In the genomic region with DNA sequence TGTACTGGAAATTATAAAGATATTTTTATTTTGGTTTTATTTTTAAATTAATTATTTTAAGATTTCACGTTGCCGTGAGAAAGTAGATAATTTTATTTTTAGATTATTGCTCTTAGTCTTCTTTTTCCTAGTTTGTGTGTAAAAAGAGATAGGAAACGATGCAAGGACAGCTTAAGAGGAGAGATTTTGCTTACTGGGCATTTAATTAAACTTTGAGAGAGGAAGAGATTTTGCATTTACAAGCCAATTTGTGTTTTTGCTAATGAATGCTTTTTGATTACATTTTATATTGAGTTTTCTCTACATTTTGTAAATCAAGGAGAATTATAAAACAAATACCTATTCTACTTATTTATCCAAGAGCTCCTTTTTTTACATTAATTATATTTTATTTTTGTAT, we compare ENCODE assay signal across 24 cellular contexts.
DNase-seq lines count a peak whose midpoint lies in the region; ATAC-seq and TF ChIP-seq lines count a peak whose summit lies in the region.
"Had no signal": no experiment of that assay in that cellular context is flagged by ENCODE, and none has a peak within 500 bp of the region (broad histone marks: within the 10 kb centered on the region; RNA-seq: fewer than 3 reads in every experiment).

No MANE protein-coding gene starts in this region.

- CTCF ChIA-PET in MCF 10A (lab: Yijun Ruan, JAX) (interaction anchor here (0.6 to 1.5 kb wide), 5 partner anchors 15 to 99 kb away, joined by 3 to 6 read pairs (median 3); no protein-coding TSS in a partner anchor), mammary epithelial cell (lab: Charles Lee; ENCODE audit: low non-redundant PET) (no interaction called here)

- no peak overlapping the region for H3K9ac ChIP-seq in mammary epithelial cell (ENCODE audit: insufficient read depth, low read length)
- H3K9ac ChIP-seq: BLaER1 treated with 17β-estradiol and CSF1 and Interleukin-3, amounts not matched to agents 10 nM and 100 nM had no signal

- BruUV-seq in MCF 10A (replicated peaks; lab: Mats Ljungman, UMichigan) (no TSS peak), mammary epithelial cell (replicated peaks; lab: Mats Ljungman, UMichigan) (no TSS peak)

- no peaks in the 10 kb centered on the region for H4K20me1 ChIP-seq in mammary epithelial cell (ENCODE audit: insufficient read depth, low read length)
- H4K20me1 ChIP-seq: BLaER1 treated with 17β-estradiol and CSF1 and Interleukin-3, amounts not matched to agents 10 nM and 100 nM had no signal

- peaks cover 5% of the 10 kb centered on the region for H3K36me3 Mint-ChIP-seq in MCF 10A (ENCODE audit: insufficient read depth, unreplicated experiment)
- H3K36me3 Mint-ChIP-seq: CD14-positive monocyte had no signal

- no peaks in the 10 kb centered on the region for H3K9me3 Mint-ChIP-seq in MCF 10A (ENCODE audit: unreplicated experiment)
- H3K9me3 Mint-ChIP-seq: CD14-positive monocyte; CD4-positive, alpha-beta T cell; CD8-positive, alpha-beta memory T cell had no signal

- no peak overlapping the region for H3K4me3 Mint-ChIP-seq in MCF 10A (ENCODE audit: unreplicated experiment)
- H3K4me3 Mint-ChIP-seq: CD14-positive monocyte; CD4-positive, alpha-beta T cell; CD8-positive, alpha-beta memory T cell had no signal

- in situ Hi-C loops in mammary epithelial cell (cut with MboI; ENCODE audit: low sequenced_read_pairs in 2 of 2): no loop called here

- H2AFZ ChIP-seq in mammary epithelial cell (ENCODE audit: low read depth, low read length): no peak overlapping the region

- POLR2A ChIA-PET in MCF 10A (lab: Yijun Ruan, JAX): interaction anchor here (0.7 kb wide), 1 partner anchor 17 kb away, joined by 4 read pairs; no protein-coding TSS in a partner anchor

- H3K27me3 ChIP-seq in mammary epithelial cell (ENCODE audit: insufficient read depth, low read length) (no peaks in the 10 kb centered on the region), RWPE2 (ENCODE audit: insufficient read depth, poor library complexity, severe bottlenecking) (no peaks in the 10 kb centered on the region), thyroid gland (no peaks in the 10 kb centered on the region), heart right ventricle (no peaks in the 10 kb centered on the region)
- H3K27me3 ChIP-seq: BE2C; BLaER1 treated with 17β-estradiol and CSF1 and Interleukin-3, amounts not matched to agents 10 nM and 100 nM had no signal

- no peak for TF ChIP-seq POLR2A in thyroid gland (IDR thresholded peaks at IDR 0.05)

- no peak overlapping the region for H3K4me2 ChIP-seq in mammary epithelial cell (ENCODE audit: insufficient read depth, low read depth, low read length)
- H3K4me2 ChIP-seq: BLaER1 treated with 17β-estradiol and CSF1 and Interleukin-3, amounts not matched to agents 10 nM and 100 nM had no signal

- H3K4me1 Mint-ChIP-seq in MCF 10A (ENCODE audit: insufficient read depth, unreplicated experiment): peaks cover 30% of the 10 kb centered on the region

- H3K9me3 ChIP-seq in mammary epithelial cell (replicated peaks; ENCODE audit: insufficient read depth, low read length) (no peaks in the 10 kb centered on the region), RWPE2 (ENCODE audit: severe bottlenecking) (no peaks in the 10 kb centered on the region), thyroid gland (no peaks in the 10 kb centered on the region), heart right ventricle (no peaks in the 10 kb centered on the region)
- H3K9me3 ChIP-seq: BE2C; BLaER1 treated with 17β-estradiol and CSF1 and Interleukin-3, amounts not matched to agents 10 nM and 100 nM had no signal

- peaks cover 70% of the 10 kb centered on the region for H3K79me2 ChIP-seq in mammary epithelial cell (ENCODE audit: insufficient read depth, low read length)

- intact Hi-C loops in MCF 10A (cut with micrococcal nuclease): no loop called here
- intact Hi-C loops in mammary epithelial cell (cut with micrococcal nuclease): loop anchor here (5.0 kb wide), 1 partner anchor 102 kb away; no protein-coding TSS in a partner anchor
- intact Hi-C loops in thyroid gland (cut with DNase I): no loop called here
- intact Hi-C loops in heart right ventricle (cut with DNase I): no loop called here

- H3K4me3 ChIP-seq in mammary epithelial cell (replicated peaks in 1 of 3; ENCODE audit: insufficient read depth in 1 of 3, low read depth in 2 of 3, low read length in 3 of 3) (no peak overlapping the region), RWPE2 (ENCODE audit: severe bottlenecking) (no peak overlapping the region), thyroid gland (replicated peaks in 1 of 3) (no peak overlapping the region), heart right ventricle (no peak overlapping the region)
- H3K4me3 ChIP-seq: BLaER1 treated with 17β-estradiol and CSF1 and Interleukin-3, amounts not matched to agents 10 nM and 100 nM had no signal

- dilution Hi-C loops in mammary epithelial cell (cut with HindIII; ENCODE audit: low sequenced_read_pairs): loop anchor here (5.0 kb wide), 1 partner anchor 98 kb away; no protein-coding TSS in a partner anchor

- H3K27ac ChIP-seq in mammary epithelial cell (ENCODE audit: insufficient read depth, low read depth, low read length) (no peak overlapping the region), RWPE2 (ENCODE audit: poor library complexity, severe bottlenecking) (peak overlapping the region; percentile 67), epithelial cell of prostate (peak overlapping the region; percentile 52), thyroid gland (peak overlapping the region; percentile 32 to 72 (median 47)), heart right ventricle (no peak overlapping the region)
- H3K27ac ChIP-seq: 22Rv1; BLaER1 treated with 17β-estradiol and CSF1 and Interleukin-3, amounts not matched to agents 10 nM and 100 nM had no signal

- ATAC-seq in RWPE2 (ENCODE audit: low read depth) (no peak), heart right ventricle (no peak)
- ATAC-seq in stimulated activated naive CD8-positive, alpha-beta T cell treated with anti-CD3 and anti-CD28 coated beads, Interleukin-15, Interleukin-2, amounts not matched to agents 100 U/mL and 50 U/mL, for 24 hours: no peak

- H3K4me1 ChIP-seq in mammary epithelial cell (ENCODE audit: insufficient read depth, low read length): peaks cover 32% of the 10 kb centered on the region
- H3K4me1 ChIP-seq in RWPE2 (ENCODE audit: insufficient read depth, poor library complexity, severe bottlenecking): peaks cover 21% of the 10 kb centered on the region
- peaks cover 44 to 50% of the 10 kb centered on the region in 2 donors for H3K4me1 ChIP-seq in thyroid gland
- peaks cover 0 to 18% (median 10%) of the 10 kb centered on the region in 9 donors for H3K4me1 ChIP-seq in heart right ventricle
- H3K4me1 ChIP-seq: BLaER1 treated with 17β-estradiol and CSF1 and Interleukin-3, amounts not matched to agents 10 nM and 100 nM had no signal

- DNase-seq in MCF 10A (ENCODE audit: unreplicated experiment) (no peak), mammary epithelial cell (no peak), RWPE2 (ENCODE audit: low spot score) (no peak), epithelial cell of prostate (ENCODE audit: low read depth, low spot score) (no peak), thyroid gland (no peak), NCI-H187 (lab: John Stamatoyannopoulos, UW) (no peak), heart right ventricle (no peak)
- DNase-seq in stimulated activated naive CD8-positive, alpha-beta T cell treated with anti-CD3 and anti-CD28 coated beads, Interleukin-15, Interleukin-2, amounts not matched to agents 100 U/mL and 50 U/mL, for 24 hours: no peak
- DNase-seq: ACHN; AML-193; BE2C; Calu3; CD4-positive, alpha-beta T cell; CD8-positive, alpha-beta memory T cell; COR-L47; DMS53; DMS79 treated with DMSO at 0.1 percent for 48 hours; GF-D8; GOT3; H7; HCEC 1CT had no signal

- TF ChIP-seq CTCF in MCF 10A (IDR thresholded peaks at IDR 0.05; ENCODE audit: unreplicated experiment) (no peak), mammary epithelial cell (conservative IDR thresholded peaks at IDR 0.05 in 1 of 2, IDR thresholded peaks at IDR 0.05 in 1 of 2; ENCODE audit: extremely low read depth in 1 of 2, insufficient read depth in 1 of 2, low read depth in 1 of 2, low read length in 2 of 2) (no peak), RWPE2 (IDR thresholded peaks at IDR 0.05; ENCODE audit: poor library complexity, severe bottlenecking) (no peak), thyroid gland (IDR thresholded peaks at IDR 0.05) (no peak), heart right ventricle (IDR thresholded peaks at IDR 0.05) (no peak)

- H3K36me3 ChIP-seq in mammary epithelial cell (ENCODE audit: insufficient read depth, low read length) (peaks cover 5% of the 10 kb centered on the region), RWPE2 (ENCODE audit: low read depth) (peaks cover 32% of the 10 kb centered on the region), thyroid gland (no peaks in the 10 kb centered on the region), heart right ventricle (no peaks in the 10 kb centered on the region)
- H3K36me3 ChIP-seq: BLaER1 treated with 17β-estradiol and CSF1 and Interleukin-3, amounts not matched to agents 10 nM and 100 nM had no signal

- no peaks in the 10 kb centered on the region for H3K27me3 Mint-ChIP-seq in MCF 10A (ENCODE audit: insufficient read depth, unreplicated experiment)

- WGBS in mammary epithelial cell (ENCODE audit: low coverage, missing lambda C conversion rate): 83% methylated on average over 3 of the region's 3 CpGs
- 82 to 83% methylated on average over 3 of the region's 3 CpGs for WGBS in thyroid gland, 2 donors
- 76 to 80% methylated on average over 3 of the region's 3 CpGs for WGBS in heart right ventricle, 2 donors

- peak overlapping the region; percentile 23 for H3K27ac Mint-ChIP-seq in MCF 10A (ENCODE audit: low read depth, unreplicated experiment)
- H3K27ac Mint-ChIP-seq: CD14-positive monocyte; CD4-positive, alpha-beta T cell; CD8-positive, alpha-beta memory T cell had no signal

Comparison
In these comparisons a context has a peak if more than half of its experiments do, and no peak if none do; other contexts are left out.
1. H3K27ac ChIP-seq: peak in RWPE2 (single experiment), epithelial cell of prostate (single experiment) and thyroid gland (3 of 3); none in mammary epithelial cell (single experiment) and heart right ventricle (0 of 10).